Comparison of ENCODE assay signal across 8 cellular contexts in genomic region chr1:216531308-216532239, GRCh38.
DNase-seq lines count a peak whose midpoint lies in the region; ATAC-seq and TF ChIP-seq lines count a peak whose summit lies in the region.

No MANE protein-coding gene starts in this region.

- TF ChIP-seq CTCF in OCI-LY3 (IDR thresholded peaks at IDR 0.05; ENCODE audit: low read depth, low read length) (no peak), retinal pigment epithelial cell (conservative IDR thresholded peaks at IDR 0.05; ENCODE audit: low read depth, low read length) (no peak)

- H3K27ac ChIP-seq in OCI-LY3 (ENCODE audit: low read length): no peak overlapping the region

- no peaks in the 10 kb centered on the region for H3K79me2 ChIP-seq in OCI-LY3 (ENCODE audit: low read length)

- H3K4me2 ChIP-seq in OCI-LY3 (ENCODE audit: low read length): peak overlapping the region; percentile 53

- DNase-seq in SIG-M5 treated with dmso at 0.1 percent for 504 hours (lab: John Stamatoyannopoulos, UW; ENCODE audit: unreplicated experiment) (peak; percentile 0), SIG-M5 (lab: John Stamatoyannopoulos, UW) (no peak), fibroblast of peridontal ligament (ENCODE audit: extremely low read depth) (peak; percentile 49), retinal pigment epithelial cell (ENCODE audit: low read depth) (no peak), NAMALWA (ENCODE audit: low spot score) (no peak)
- no peak for DNase-seq in stimulated activated CD4-positive, alpha-beta T cell treated with anti-CD3 and anti-CD28 coated beads, Interleukin-2, amount 100 ng/mL, for 48 hours

- H3K4me1 ChIP-seq in OCI-LY3 (ENCODE audit: low read length): peaks cover 4% of the 10 kb centered on the region

- no peak overlapping the region for H3K9ac ChIP-seq in OCI-LY3 (ENCODE audit: low read length)

- H4K20me1 ChIP-seq in OCI-LY3 (ENCODE audit: insufficient read depth, low read length): no peaks in the 10 kb centered on the region

- H3K4me3 ChIP-seq in OCI-LY3 (ENCODE audit: low read length) (peak overlapping the region; percentile 63), retinal pigment epithelial cell (ENCODE audit: low read length) (peak overlapping the region; percentile 1)

- ATAC-seq in HG02981 (IDR thresholded peaks at IDR 0.05; ENCODE audit: unreplicated experiment): peak; percentile 49

- H3K9me3 ChIP-seq in OCI-LY3 (ENCODE audit: insufficient read depth, low read length): no peaks in the 10 kb centered on the region

- no peaks in the 10 kb centered on the region for H3K27me3 ChIP-seq in OCI-LY3 (ENCODE audit: low read depth, low read length)

- peak overlapping the region; percentile 64 for H2AFZ ChIP-seq in OCI-LY3 (ENCODE audit: low read depth, low read length)

- H3K36me3 ChIP-seq in OCI-LY3 (replicated peaks; ENCODE audit: low read depth, low read length): no peaks in the 10 kb centered on the region

Comparison
In these comparisons a context has a peak if more than half of its experiments do, and no peak if none do; other contexts are left out.
1. DNase-seq: peak in SIG-M5 treated with dmso at 0.1 percent for 504 hours (single experiment) and fibroblast of peridontal ligament (single experiment); none in SIG-M5 (single experiment), retinal pigment epithelial cell (single experiment), NAMALWA (single experiment) and stimulated activated CD4-positive, alpha-beta T cell treated with anti-CD3 and anti-CD28 coated beads, Interleukin-2, amount 100 ng/mL, for 48 hours (0 of 2).